In genomic region chr6:26224940-26225847, GRCh38 we compare ENCODE assay signal across 9 cellular contexts.
DNase-seq lines count a peak whose midpoint lies in the region; ATAC-seq and TF ChIP-seq lines count a peak whose summit lies in the region.
"Had no signal": no experiment of that assay in that cellular context is flagged by ENCODE, and none has a peak within 500 bp of the region (broad histone marks: within the 10 kb centered on the region; RNA-seq: fewer than 3 reads in every experiment).

No MANE protein-coding gene starts in this region.

- no peaks in the 10 kb centered on the region for H4K20me1 ChIP-seq in PC-3 (ENCODE audit: low read length)

- no TSS peak for BruUV-seq in PC-3 (replicated peaks; lab: Mats Ljungman, UMichigan)

- no peak for ATAC-seq in CD8-positive, alpha-beta T cell
- no peak for ATAC-seq in PC-3
- ATAC-seq in GM19324 (IDR thresholded peaks at IDR 0.05; ENCODE audit: low FRiP score, unreplicated experiment) = no peak

- no peak overlapping the region for H3K4me3 Mint-ChIP-seq in CD8-positive, alpha-beta T cell
- no peak overlapping the region for H3K4me3 Mint-ChIP-seq in osteocyte (ENCODE audit: unreplicated experiment)
- H3K4me3 Mint-ChIP-seq: activated naive CD8-positive, alpha-beta T cell had no signal

- intact Hi-C loops in CD8-positive, alpha-beta T cell (cut with DNase I, micrococcal nuclease) = loop anchor here (1.0 to 2.0 kb wide), 6 partner anchors 9 to 46 kb away; a partner anchor contains a TSS
- intact Hi-C loops in PC-3 (cut with micrococcal nuclease) = loop anchor here (5.0 kb wide), 1 partner anchor 907 kb away; a partner anchor contains a TSS

- H3K4me2 ChIP-seq in PC-3 (ENCODE audit: low read length) = peak overlapping the region; percentile 96

- no peaks in the 10 kb centered on the region for H3K9me3 ChIP-seq in CD8-positive, alpha-beta T cell (ENCODE audit: low read length)
- no peaks in the 10 kb centered on the region for H3K9me3 ChIP-seq in PC-3 (ENCODE audit: low read length)

- no peaks in the 10 kb centered on the region for H3K27me3 ChIP-seq in CD8-positive, alpha-beta T cell (ENCODE audit: insufficient read depth, low read length)
- no peaks in the 10 kb centered on the region for H3K27me3 ChIP-seq in PC-3 (ENCODE audit: low read length)

- H3K27ac Mint-ChIP-seq in CD8-positive, alpha-beta T cell = no peak overlapping the region
- no peak overlapping the region for H3K27ac Mint-ChIP-seq in osteocyte (ENCODE audit: unreplicated experiment)
- H3K27ac Mint-ChIP-seq: activated naive CD8-positive, alpha-beta T cell had no signal

- H3K36me3 Mint-ChIP-seq in CD8-positive, alpha-beta T cell = no peaks in the 10 kb centered on the region
- peaks cover 3% of the 10 kb centered on the region for H3K36me3 Mint-ChIP-seq in osteocyte (ENCODE audit: unreplicated experiment)
- H3K36me3 Mint-ChIP-seq: activated naive CD8-positive, alpha-beta T cell had no signal

- H3K9me2 ChIP-seq in PC-3 (replicated peaks; ENCODE audit: low read length) = no peaks in the 10 kb centered on the region

- peaks cover 20% of the 10 kb centered on the region for H3K4me1 Mint-ChIP-seq in CD8-positive, alpha-beta T cell (ENCODE audit: low read depth)
- peaks cover 7% of the 10 kb centered on the region for H3K4me1 Mint-ChIP-seq in osteocyte (ENCODE audit: unreplicated experiment)

- no peaks in the 10 kb centered on the region for H3K27me3 Mint-ChIP-seq in CD8-positive, alpha-beta T cell (ENCODE audit: low read depth)
- H3K27me3 Mint-ChIP-seq in osteocyte (ENCODE audit: unreplicated experiment) = no peaks in the 10 kb centered on the region
- H3K27me3 Mint-ChIP-seq: activated naive CD8-positive, alpha-beta T cell had no signal

- H3K36me3 ChIP-seq in CD8-positive, alpha-beta T cell (ENCODE audit: insufficient read depth, low read length) = no peaks in the 10 kb centered on the region
- no peaks in the 10 kb centered on the region for H3K36me3 ChIP-seq in PC-3 (ENCODE audit: low read depth, low read length)

- H2AFZ ChIP-seq in PC-3 (ENCODE audit: low read length) = no peak overlapping the region

- H3K4me1 ChIP-seq in CD8-positive, alpha-beta T cell (ENCODE audit: insufficient read depth, low read length) = peaks cover 20% of the 10 kb centered on the region
- peaks cover 26% of the 10 kb centered on the region for H3K4me1 ChIP-seq in PC-3 (ENCODE audit: insufficient read depth, low read length)

- H3K9me3 Mint-ChIP-seq in CD8-positive, alpha-beta T cell = no peaks in the 10 kb centered on the region
- no peaks in the 10 kb centered on the region for H3K9me3 Mint-ChIP-seq in osteocyte (ENCODE audit: unreplicated experiment)

- TF ChIP-seq CTCF in CD8-positive, alpha-beta T cell (IDR thresholded peaks at IDR 0.05) = no peak
- TF ChIP-seq CTCF in PC-3 (conservative IDR thresholded peaks at IDR 0.05; ENCODE audit: low read depth, low read length) (no peak), fibroblast of villous mesenchyme (IDR thresholded peaks at IDR 0.05; ENCODE audit: insufficient read depth, low read depth, low read length) (no peak), osteocyte (IDR thresholded peaks at IDR 0.05) (peak; percentile 35)

- peaks cover 8% of the 10 kb centered on the region for H3F3A ChIP-seq in PC-3 (ENCODE audit: low read length, unreplicated experiment)

- H3K9ac ChIP-seq in PC-3 (ENCODE audit: low read length) = peak overlapping the region; percentile 97

- H3K27ac ChIP-seq in CD8-positive, alpha-beta T cell (ENCODE audit: low read depth, low read length) = peak overlapping the region; percentile 76
- H3K27ac ChIP-seq in PC-3 (ENCODE audit: low read length) = peak overlapping the region; percentile 91

- CTCF ChIA-PET in CD8-positive, alpha-beta T cell (lab: Charles Lee) = interaction anchor here (1.2 kb wide), 1 partner anchor 12 kb away, joined by 3 read pairs; no protein-coding TSS in a partner anchor
- CTCF ChIA-PET in PC-3 (lab: Charles Lee) = no interaction called here

- POLR2A ChIA-PET in CD8-positive, alpha-beta T cell (lab: Charles Lee) = interaction anchor here (0.7 to 7.6 kb wide), 15 partner anchors 9 to 1647 kb away, joined by 3 to 192 read pairs (median 9); a partner anchor contains a TSS
- POLR2A ChIA-PET in PC-3 (lab: Charles Lee; ENCODE audit: unreplicated experiment) = no interaction called here

- H3K4me3 ChIP-seq in CD8-positive, alpha-beta T cell (ENCODE audit: low read depth, low read length) = peak overlapping the region; percentile 64
- peak overlapping the region; percentile 83 for H3K4me3 ChIP-seq in PC-3 (ENCODE audit: low read length)
- H3K4me3 ChIP-seq in fibroblast of villous mesenchyme (ENCODE audit: low read depth, low read length) = peak overlapping the region; percentile 69

- H3K79me2 ChIP-seq in PC-3 (ENCODE audit: low read length) = peaks cover 19% of the 10 kb centered on the region

- no peak for DNase-seq in CD8-positive, alpha-beta T cell
- peak; percentile 16 for DNase-seq in PC-3
- peak; percentile 92 for DNase-seq in fibroblast of villous mesenchyme (ENCODE audit: low read depth)
- no peak for DNase-seq in osteocyte (ENCODE audit: extremely low spot score, unreplicated experiment)
- no peak for DNase-seq in DMS 273 treated with DMSO at 0.1 percent for 48 hours (lab: John Stamatoyannopoulos, UW)
- no peak for DNase-seq in RPMI8226
- no peak for DNase-seq in NK-92 treated with Interleukin-12 subunit alpha and Interleukin-12 subunit beta, amount 100 ng/mL, for 24 hours (lab: John Stamatoyannopoulos, UW)

Comparison
In these comparisons a context has a peak if more than half of its experiments do, and no peak if none do; other contexts are left out.
1. DNase-seq: peak in PC-3 (single experiment) and fibroblast of villous mesenchyme (single experiment); none in CD8-positive, alpha-beta T cell (0 of 7), osteocyte (single experiment), DMS 273 treated with DMSO at 0.1 percent for 48 hours (single experiment), RPMI8226 (single experiment) and NK-92 treated with Interleukin-12 subunit alpha and Interleukin-12 subunit beta, amount 100 ng/mL, for 24 hours (single experiment).
2. Peak in every context shown above with its lines, with median percentiles within 50 percentile points of each other: H3K4me3 ChIP-seq.